Comparison of ENCODE assay signal across 9 cellular contexts in genomic region chr17:29621751-29622194, GRCh38. TPM values are rescaled to one million over a fixed set of nuclear protein-coding genes. Genes with fewer than 3 reads are reported as not detected.
A peak's percentile ranks its signal among the peaks of the same experiment; 100 is the strongest.
DNase-seq lines count a peak whose midpoint lies in the region; ATAC-seq, FAIRE-seq and TF ChIP-seq lines count a peak whose summit lies in the region.
"Had no signal": no experiment of that assay in that cellular context is flagged by ENCODE, and none has a peak within 500 bp of the region (broad histone marks: within the 10 kb centered on the region; RNA-seq: fewer than 3 reads in every experiment).

No MANE protein-coding gene starts in this region.

- no peaks in the 10 kb centered on the region for H3K27me3 Mint-ChIP-seq in activated naive CD4-positive, alpha-beta T cell treated with anti-CD3 and anti-CD28 coated beads, Interleukin-2, amount 50 U/mL, for 24 hours
- H3K27me3 Mint-ChIP-seq in astrocyte (ENCODE audit: low read depth, unreplicated experiment) (peaks cover 4% of the 10 kb centered on the region), memory B cell (no peaks in the 10 kb centered on the region)

- DNase-seq in activated naive CD4-positive, alpha-beta T cell (lab: John Stamatoyannopoulos, UW), result no peak
- DNase-seq in astrocyte (ENCODE audit: low read depth), result no peak
- no peak for DNase-seq in memory B cell (ENCODE audit: low spot score in 2 of 2)
- DNase-seq in urothelium cell line (ENCODE audit: low spot score), result peak; percentile 42
- no peak for DNase-seq in posterior vena cava (ENCODE audit: low spot score)
- no peak for DNase-seq in NOMO-1 (lab: John Stamatoyannopoulos, UW; ENCODE audit: unreplicated experiment in 2 of 2)
- DNase-seq: DMS79 treated with DMSO at 0.1 percent for 48 hours had no signal

- no peak overlapping the region for H3K27ac ChIP-seq in astrocyte (ENCODE audit: low read depth, low read length)

- H3K9me3 ChIP-seq in astrocyte (ENCODE audit: insufficient read depth, low read depth, low read length), result no peaks in the 10 kb centered on the region

- H3K9me3 Mint-ChIP-seq in activated naive CD4-positive, alpha-beta T cell treated with anti-CD3 and anti-CD28 coated beads, Interleukin-2, amount 50 U/mL, for 24 hours, result no peaks in the 10 kb centered on the region
- H3K9me3 Mint-ChIP-seq in astrocyte (ENCODE audit: unreplicated experiment), result no peaks in the 10 kb centered on the region
- H3K9me3 Mint-ChIP-seq in memory B cell, result no peaks in the 10 kb centered on the region

- no peaks in the 10 kb centered on the region for H3K79me2 ChIP-seq in astrocyte (ENCODE audit: insufficient read depth, low read length)

- ATAC-seq in memory B cell (ENCODE audit: low read depth) (no peak), GM21526 (IDR thresholded peaks at IDR 0.05; ENCODE audit: low FRiP score, unreplicated experiment) (no peak)

- H3K4me3 Mint-ChIP-seq in activated naive CD4-positive, alpha-beta T cell treated with anti-CD3 and anti-CD28 coated beads, Interleukin-2, amount 50 U/mL, for 24 hours, result peak overlapping the region; percentile 75
- H3K4me3 Mint-ChIP-seq in astrocyte (ENCODE audit: unreplicated experiment) (peak overlapping the region; percentile 83), memory B cell (peak overlapping the region; percentile 66)

- H3K4me1 Mint-ChIP-seq in activated naive CD4-positive, alpha-beta T cell treated with anti-CD3 and anti-CD28 coated beads, Interleukin-2, amount 50 U/mL, for 24 hours, result peaks cover 55% of the 10 kb centered on the region
- peaks cover 16% of the 10 kb centered on the region for H3K4me1 Mint-ChIP-seq in astrocyte (ENCODE audit: low read depth, unreplicated experiment)
- peaks cover 18% of the 10 kb centered on the region for H3K4me1 Mint-ChIP-seq in memory B cell

- H3K27ac Mint-ChIP-seq in activated naive CD4-positive, alpha-beta T cell treated with anti-CD3 and anti-CD28 coated beads, Interleukin-2, amount 50 U/mL, for 24 hours, result no peak overlapping the region
- H3K27ac Mint-ChIP-seq in astrocyte (ENCODE audit: unreplicated experiment) (peak overlapping the region; percentile 26), memory B cell (no peak overlapping the region)

- no peak overlapping the region for H3K4me3 ChIP-seq in astrocyte (ENCODE audit: insufficient read depth, low read depth, low read length)

- intact Hi-C loops in posterior vena cava (cut with DNase I), result loop anchor here in 1 of 2 donors (10.0 kb wide), 1 partner anchor 153 kb away; no protein-coding TSS in a partner anchor

- TF ChIP-seq CTCF in astrocyte (IDR thresholded peaks at IDR 0.05; ENCODE audit: insufficient read depth, low read depth, low read length), result no peak

- H2AFZ ChIP-seq in astrocyte (ENCODE audit: low read depth, low read length), result no peak overlapping the region

- H3K9ac ChIP-seq in astrocyte (ENCODE audit: low read length), result no peak overlapping the region

- no peaks in the 10 kb centered on the region for H3K36me3 Mint-ChIP-seq in activated naive CD4-positive, alpha-beta T cell treated with anti-CD3 and anti-CD28 coated beads, Interleukin-2, amount 50 U/mL, for 24 hours
- H3K36me3 Mint-ChIP-seq in astrocyte (ENCODE audit: low read depth, unreplicated experiment) (no peaks in the 10 kb centered on the region), memory B cell (no peaks in the 10 kb centered on the region)

- no peaks in the 10 kb centered on the region for H3K36me3 ChIP-seq in astrocyte (ENCODE audit: insufficient read depth, low read length)

- FAIRE-seq in astrocyte (lab: Jason Lieb, UNC) (no peak), urothelium cell line (lab: Jason Lieb, UNC) (no peak)

- H3K4me1 ChIP-seq in astrocyte (ENCODE audit: insufficient read depth, low read length), result peaks cover 18% of the 10 kb centered on the region

- peaks cover under 1% of the 10 kb centered on the region for H3K27me3 ChIP-seq in astrocyte (ENCODE audit: insufficient read depth, low read length)

- H4K20me1 ChIP-seq in astrocyte (ENCODE audit: insufficient read depth, low read length), result peaks cover 8% of the 10 kb centered on the region

- H3K4me2 ChIP-seq in astrocyte (ENCODE audit: low read length), result peak overlapping the region; percentile 80

RNA-seq across cellular contexts. Expression of gene CORO6, which starts 0.9 kb away (rescaled TPM):
- total RNA-seq in astrocyte (8.9 and 9.5 TPM in 2 replicates), posterior vena cava (10 to 100 TPM; 26.7 to 31.6 TPM)

RNA-seq across cellular contexts. Expression of gene ANKRD13B, which starts 28.8 kb away (rescaled TPM):
- 16.3 and 17.9 TPM in 2 replicates for total RNA-seq in astrocyte
- 10 to 100 TPM; 11.2 to 11.5 TPM for total RNA-seq in posterior vena cava

RNA-seq across cellular contexts. Expression of gene GIT1, which starts 32.3 kb away (rescaled TPM):
- 48.9 and 52.2 TPM in 2 replicates for total RNA-seq in astrocyte
- 10 to 100 TPM; 28.1 to 43.5 TPM for total RNA-seq in posterior vena cava

RNA-seq across cellular contexts. Expression of gene TP53I13, which starts 53.3 kb away (rescaled TPM):
- total RNA-seq in astrocyte, result 31.7 and 31.8 TPM in 2 replicates
- total RNA-seq in posterior vena cava, result 10 to 100 TPM; 33.1 to 34.7 TPM

RNA-seq across cellular contexts. Expression of gene ABHD15, which starts 54.9 kb away (rescaled TPM):
- total RNA-seq in astrocyte (8.6 and 9.7 TPM in 2 replicates), posterior vena cava (1 to 10 TPM; 4.5 to 5.9 TPM)
